23 cellular contexts compared by ENCODE assay signal in the genomic region with DNA sequence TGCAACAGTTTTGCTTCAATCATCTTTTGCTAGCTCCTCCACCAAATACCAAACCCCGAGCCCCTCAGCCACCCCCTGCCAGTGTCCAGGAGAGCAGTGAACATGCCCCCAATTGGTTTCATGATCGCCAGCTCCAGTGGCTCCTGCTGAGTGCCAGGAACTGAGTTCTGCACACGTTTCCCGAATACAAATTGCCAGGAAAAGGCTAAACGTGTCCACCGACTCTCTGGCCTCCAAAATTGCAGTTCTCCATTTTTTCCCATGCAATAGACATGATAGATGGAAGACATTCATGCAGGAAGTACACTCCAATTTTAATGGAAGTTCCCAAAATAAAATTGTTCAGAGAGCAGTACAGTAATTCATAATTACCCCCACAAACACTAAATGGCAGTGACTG.
DNase-seq lines count a peak whose midpoint lies in the region; ATAC-seq and TF ChIP-seq lines count a peak whose summit lies in the region.
"Had no signal": no experiment of that assay in that cellular context is flagged by ENCODE, and none has a peak within 500 bp of the region (broad histone marks: within the 10 kb centered on the region; RNA-seq: fewer than 3 reads in every experiment).

No MANE protein-coding gene starts in this region.

- H4K20me1 ChIP-seq in osteoblast (ENCODE audit: insufficient read depth, low read length), result no peaks in the 10 kb centered on the region
- no peaks in the 10 kb centered on the region for H4K20me1 ChIP-seq in MM.1S (ENCODE audit: insufficient read depth, low read length)
- H4K20me1 ChIP-seq: BLaER1 treated with 17β-estradiol and CSF1 and Interleukin-3, amounts not matched to agents 10 nM and 100 nM had no signal

- H3K9me2 ChIP-seq in MM.1S (replicated peaks; ENCODE audit: insufficient read depth, low read length), result no peaks in the 10 kb centered on the region

- intact Hi-C loops in Panc1 (cut with micrococcal nuclease; ENCODE audit: unreplicated experiment), result no loop called here

- H3K36me3 ChIP-seq in Panc1 (ENCODE audit: control insufficient read depth, insufficient read depth, low read length) (no peaks in the 10 kb centered on the region), osteoblast (ENCODE audit: insufficient read depth, low read length) (no peaks in the 10 kb centered on the region), MM.1S (replicated peaks; ENCODE audit: insufficient read depth, low read length) (no peaks in the 10 kb centered on the region), SJCRH30 (no peaks in the 10 kb centered on the region), MG63 (no peaks in the 10 kb centered on the region)
- H3K36me3 ChIP-seq: BE2C; BLaER1 treated with 17β-estradiol and CSF1 and Interleukin-3, amounts not matched to agents 10 nM and 100 nM had no signal

- H3K9ac ChIP-seq in MM.1S (ENCODE audit: low read length), result no peak overlapping the region
- H3K9ac ChIP-seq: BLaER1 treated with 17β-estradiol and CSF1 and Interleukin-3, amounts not matched to agents 10 nM and 100 nM had no signal

- H3K79me2 ChIP-seq in osteoblast (ENCODE audit: insufficient read depth, low read length), result no peaks in the 10 kb centered on the region
- H3K79me2 ChIP-seq in MM.1S (ENCODE audit: low read length), result no peaks in the 10 kb centered on the region

- H3K4me1 ChIP-seq in Panc1 (ENCODE audit: control insufficient read depth, insufficient read depth, low read length) (peaks cover 12% of the 10 kb centered on the region), osteoblast (ENCODE audit: insufficient read depth, low read length) (no peaks in the 10 kb centered on the region), MM.1S (ENCODE audit: low read length) (no peaks in the 10 kb centered on the region), SJCRH30 (peaks cover 6% of the 10 kb centered on the region)
- H3K4me1 ChIP-seq: BE2C, Caco-2 had no signal

- no peaks in the 10 kb centered on the region for H3F3A ChIP-seq in MM.1S (ENCODE audit: insufficient read depth, low read length)

- POLR2A ChIA-PET in Panc1 (lab: Charles Lee), result no interaction called here

- H3K27ac ChIP-seq in Panc1 (ENCODE audit: low read length) (peak overlapping the region; percentile 51; the same call in 1 of the 2 replicates), osteoblast (ENCODE audit: low read depth, low read length) (no peak overlapping the region), MM.1S (ENCODE audit: low read length) (no peak overlapping the region), SJCRH30 (no peak overlapping the region)
- H3K27ac ChIP-seq: BLaER1 treated with 17β-estradiol and CSF1 and Interleukin-3, amounts not matched to agents 10 nM and 100 nM; C4-2B had no signal

- H2AFZ ChIP-seq in osteoblast (ENCODE audit: low read length) (no peak overlapping the region), MM.1S (ENCODE audit: low read length) (no peak overlapping the region)

- H3K4me3 ChIP-seq in Panc1 (ENCODE audit: low read depth in 2 of 2, low read length in 2 of 2), result no peak overlapping the region
- H3K4me3 ChIP-seq in osteoblast (ENCODE audit: insufficient read depth, low read length), result no peak overlapping the region
- H3K4me3 ChIP-seq in MM.1S (ENCODE audit: low read length), result no peak overlapping the region
- H3K4me3 ChIP-seq in SJCRH30, result no peak overlapping the region
- no peak overlapping the region for H3K4me3 ChIP-seq in MG63
- H3K4me3 ChIP-seq: BLaER1 treated with 17β-estradiol and CSF1 and Interleukin-3, amounts not matched to agents 10 nM and 100 nM; GM12878 had no signal

- no peaks in the 10 kb centered on the region for H3K27me3 ChIP-seq in Panc1 (ENCODE audit: control insufficient read depth, insufficient read depth, low read length)
- H3K27me3 ChIP-seq in osteoblast (ENCODE audit: insufficient read depth, low read length), result peaks cover 14% of the 10 kb centered on the region
- peaks cover 11% of the 10 kb centered on the region; the same call in 1 of the 2 replicates for H3K27me3 ChIP-seq in MM.1S (replicated peaks; ENCODE audit: insufficient read depth, low read length)
- H3K27me3 ChIP-seq in SJCRH30, result no peaks in the 10 kb centered on the region; the same call in 1 of the 2 replicates
- H3K27me3 ChIP-seq in MG63, result no peaks in the 10 kb centered on the region
- H3K27me3 ChIP-seq: BE2C had no signal

- H3K4me2 ChIP-seq in osteoblast (ENCODE audit: insufficient read depth, low read length), result no peak overlapping the region
- no peak overlapping the region for H3K4me2 ChIP-seq in MM.1S (ENCODE audit: low read depth, low read length)

- CTCF ChIA-PET in Panc1 (lab: Charles Lee), result no interaction called here

- no peak for ATAC-seq in Panc1
- ATAC-seq: CD8-positive, alpha-beta T cell; GM12878 had no signal

- no peak for TF ChIP-seq CTCF in Panc1 (IDR thresholded peaks at IDR 0.05)
- TF ChIP-seq CTCF in osteoblast (IDR thresholded peaks at IDR 0.05; ENCODE audit: extremely low read depth, low read depth, low read length), result no peak
- TF ChIP-seq CTCF in MM.1S (IDR thresholded peaks at IDR 0.05; ENCODE audit: low read length), result no peak

- no TSS peak for BruUV-seq in Panc1 (replicated peaks; lab: Mats Ljungman, UMichigan)

- DNase-seq in Panc1 (ENCODE audit: low read depth, low spot score), result no peak
- DNase-seq in dermis blood vessel endothelial cell, result peak; percentile 52
- DNase-seq in osteoblast (ENCODE audit: insufficient read length, low spot score, missing footprints), result peak; percentile 9
- DNase-seq in MM.1S, result no peak
- DNase-seq in DMS114 treated with DMSO at 0.1 percent for 48 hours (lab: John Stamatoyannopoulos, UW; ENCODE audit: unreplicated experiment), result no peak
- no peak for DNase-seq in SJCRH30
- no peak for DNase-seq in MG63
- DNase-seq: 8988T; ACHN; BE2C; Caco-2; Calu3; CD4-positive, alpha-beta T cell; CD8-positive, alpha-beta T cell; DMS153; DMS53; DMS79; DND-41; EL; GDM1 had no signal

- in situ Hi-C loops in Panc1 (cut with HindIII; ENCODE audit: low pct_unique_long_range_greater_than_20kb, low sequenced_read_pairs), result no loop called here

- no peaks in the 10 kb centered on the region for H3K9me3 ChIP-seq in Panc1 (ENCODE audit: control insufficient read depth, insufficient read depth, low read depth, low read length)
- H3K9me3 ChIP-seq in osteoblast (ENCODE audit: low read depth, low read length), result no peaks in the 10 kb centered on the region
- no peaks in the 10 kb centered on the region for H3K9me3 ChIP-seq in MM.1S (replicated peaks; ENCODE audit: insufficient read depth, low read length)
- H3K9me3 ChIP-seq in SJCRH30 (replicated peaks), result no peaks in the 10 kb centered on the region
- no peaks in the 10 kb centered on the region for H3K9me3 ChIP-seq in MG63
- H3K9me3 ChIP-seq: BE2C, Caco-2 had no signal

Comparison
In these comparisons a context has a peak if more than half of its experiments do, and no peak if none do; other contexts are left out.
1. DNase-seq: peak in dermis blood vessel endothelial cell (single experiment) and osteoblast (single experiment); none in Panc1 (single experiment), MM.1S (single experiment), DMS114 treated with DMSO at 0.1 percent for 48 hours (single experiment), SJCRH30 (0 of 2) and MG63 (single experiment).